In the genomic region with DNA sequence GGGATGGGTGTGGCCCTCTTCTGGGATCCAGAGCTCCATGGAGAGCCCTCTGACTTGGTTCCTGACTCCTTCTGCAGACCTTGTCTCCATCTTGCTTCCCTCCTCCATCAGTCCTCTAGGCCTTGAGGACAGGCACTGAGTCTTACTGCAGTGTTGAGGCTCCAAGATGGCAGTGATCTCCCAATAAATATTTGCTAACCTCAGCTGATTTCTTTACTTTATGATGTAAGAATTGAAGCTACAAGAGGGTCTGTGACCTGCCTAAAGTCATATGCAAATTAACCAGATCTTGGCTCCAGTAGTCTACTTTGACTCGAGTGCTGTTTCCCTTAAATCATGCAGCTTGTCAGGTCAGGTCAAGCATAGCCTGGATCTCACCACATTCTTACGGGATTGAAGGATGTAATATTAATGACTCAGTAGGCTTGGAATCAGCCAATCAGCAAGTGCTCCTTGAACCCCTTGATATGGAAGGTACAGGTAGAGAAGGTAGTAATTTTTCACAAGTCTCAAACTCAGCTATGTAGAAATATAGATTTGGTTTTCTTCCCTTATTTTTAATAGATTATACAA, we compare ENCODE assay signal across 14 cellular contexts.
"Had no signal": no experiment of that assay in that cellular context is flagged by ENCODE, and none has a peak within 500 bp of the region (broad histone marks: within the 10 kb centered on the region; RNA-seq: fewer than 3 reads in every experiment).

No MANE protein-coding gene starts in this region.

- H3K4me3 Mint-ChIP-seq: activated CD8-positive, alpha-beta T cell treated with anti-CD3 and anti-CD28 coated beads, Interleukin-2, amount 10 ng/mL, durations not matched to agents 7 days and 5 days; nephron progenitor cell had no signal

- ATAC-seq: activated CD8-positive, alpha-beta T cell treated with anti-CD3 and anti-CD28 coated beads, Interleukin-2, amount 10 ng/mL, durations not matched to agents 7 days and 5 days; left lobe of liver; stimulated activated naive CD8-positive, alpha-beta T cell treated with anti-CD3 and anti-CD28 coated beads, Interleukin-15, Interleukin-2, amounts not matched to agents 100 U/mL and 50 U/mL, for 24 hours had no signal

- H3K36me3 ChIP-seq: colonic mucosa had no signal

- DNase-seq: activated CD4-positive, alpha-beta T cell treated with anti-CD3 and anti-CD28 coated beads for 4 hours; activated CD8-positive, alpha-beta T cell treated with anti-CD3 and anti-CD28 coated beads, Interleukin-2, amount 10 ng/mL, durations not matched to agents 7 days and 5 days; activated naive CD4-positive, alpha-beta T cell treated with anti-CD3 and anti-CD28 coated beads, Interleukin-2, amount 50 U/mL, for 16 hours; amniotic stem cell; colonic mucosa; effector CD8-positive, alpha-beta T cell; nephron progenitor cell; stimulated activated CD4-positive, alpha-beta T cell treated with anti-CD3 and anti-CD28 coated beads, Interleukin-4, amount 100 ng/mL, for 1 hour; stimulated activated CD8-positive, alpha-beta memory T cell treated with anti-CD3 and anti-CD28 coated beads, Interleukin-4, amount 100 ng/mL, for 48 hours; stimulated activated naive CD8-positive, alpha-beta T cell treated with anti-CD3 and anti-CD28 coated beads, Interleukin-15, Interleukin-2, amounts not matched to agents 100 U/mL and 50 U/mL, for 24 hours had no signal

- H3K4me3 ChIP-seq: colonic mucosa, SK-N-MC had no signal

- H3K27ac ChIP-seq: colonic mucosa, epithelial cell of prostate, SK-N-MC had no signal

- H3K4me1 ChIP-seq: colonic mucosa had no signal

- H3K27me3 ChIP-seq: colonic mucosa had no signal

- H3K27ac Mint-ChIP-seq: activated CD8-positive, alpha-beta T cell treated with anti-CD3 and anti-CD28 coated beads, Interleukin-2, amount 10 ng/mL, durations not matched to agents 7 days and 5 days; activated T-helper 2 cell treated with anti-CD3 and anti-CD28 coated beads, Interferon-gamma antibody, Interleukin-2, Interleukin-4, amounts not matched to agents 10 μg/mL and 5 μg/mL and 100 μg/mL, durations not matched to agents 14 hours and 24 hours and 36 hours; nephron progenitor cell had no signal

- H3K9me3 ChIP-seq: colonic mucosa had no signal

- H3K4me1 Mint-ChIP-seq: nephron progenitor cell had no signal
